ENCODE assay signal across 9 cellular contexts in genomic region chr15:51388726-51389125, GRCh38. TPM values are rescaled to one million over a fixed set of nuclear protein-coding genes. Genes with fewer than 3 reads are reported as not detected.
"Had no signal": no experiment of that assay in that cellular context is flagged by ENCODE, and none has a peak within 500 bp of the region (broad histone marks: within the 10 kb centered on the region; RNA-seq: fewer than 3 reads in every experiment).

No MANE protein-coding gene starts in this region.

- H3K36me3 Mint-ChIP-seq: IgD-negative memory B cell had no signal

- H3K4me3 ChIP-seq: K562 had no signal

- H3K27ac Mint-ChIP-seq: IgD-negative memory B cell had no signal

- ATAC-seq: HepG2, K562 had no signal

- H3K27ac ChIP-seq: HL-60 had no signal

- H3K4me3 Mint-ChIP-seq: IgD-negative memory B cell had no signal

- H3K9me3 Mint-ChIP-seq: IgD-negative memory B cell had no signal

- DNase-seq: IMR-90, KBM-7, KG1 had no signal

RNA-seq across cellular contexts. Expression of gene GLDN, which starts 47.3 kb away (rescaled TPM):
- total RNA-seq: HT1080 had no signal

RNA-seq across cellular contexts. Expression of gene CYP19A1, which starts 50.3 kb away (rescaled TPM):
- total RNA-seq: HT-29, HT1080, IMR-90 had no signal
